Comparison of ENCODE assay signal across 12 cellular contexts in genomic region chr1:175597969-175598765, GRCh38.
DNase-seq lines count a peak whose midpoint lies in the region; ATAC-seq and TF ChIP-seq lines count a peak whose summit lies in the region.
"Had no signal": no experiment of that assay in that cellular context is flagged by ENCODE, and none has a peak within 500 bp of the region (broad histone marks: within the 10 kb centered on the region; RNA-seq: fewer than 3 reads in every experiment).

No MANE protein-coding gene starts in this region.

- no peak overlapping the region for H3K4me3 ChIP-seq in upper lobe of left lung
- H3K4me3 ChIP-seq: mucosa of descending colon had no signal

- no peak for TF ChIP-seq POLR2A in upper lobe of left lung (IDR thresholded peaks at IDR 0.05)

- WGBS in upper lobe of left lung, 2 donors = 57 to 59% methylated on average over 7 of the region's 7 CpGs

- H3K9me3 ChIP-seq in upper lobe of left lung = no peaks in the 10 kb centered on the region
- H3K9me3 ChIP-seq: BE2C, mucosa of descending colon had no signal

- TF ChIP-seq EP300 in upper lobe of left lung (IDR thresholded peaks at IDR 0.05) = peak in 1 of 4 donors; percentile 24

- peaks cover 0 to 7% (median 2%) of the 10 kb centered on the region in 4 donors for H3K27me3 ChIP-seq in upper lobe of left lung

- peak; percentile 40 for ATAC-seq in GM21447 (IDR thresholded peaks at IDR 0.05; ENCODE audit: unreplicated experiment)
- ATAC-seq in HG03442 (IDR thresholded peaks at IDR 0.05; ENCODE audit: unreplicated experiment) = peak; percentile 50
- ATAC-seq in upper lobe of left lung (ENCODE audit: low FRiP score in 2 of 2) = no peak

- TF ChIP-seq CTCF in upper lobe of left lung (IDR thresholded peaks at IDR 0.05) = no peak

- DNase-seq in EL = peak; percentile 6
- DNase-seq in fibroblast of the conjunctiva (ENCODE audit: low read depth) = peak; percentile 4
- no peak for DNase-seq in middle frontal gyrus (ENCODE audit: extremely low spot score, low spot score)
- no peak for DNase-seq in HT-29 (ENCODE audit: low spot score)
- no peak for DNase-seq in upper lobe of left lung
- no peak for DNase-seq in SKM-1 (lab: John Stamatoyannopoulos, UW; ENCODE audit: unreplicated experiment)
- DNase-seq: activated T-cell treated with anti-CD3 and anti-CD28 coated beads, Interleukin-2, amount 50 U/mL, for 24 hours; BE2C; SK-N-SH had no signal

- H3K27ac ChIP-seq in upper lobe of left lung = no peak overlapping the region

- H3K36me3 ChIP-seq in upper lobe of left lung = no peaks in the 10 kb centered on the region
- H3K36me3 ChIP-seq: BE2C had no signal

- peaks cover 0 to 24% (median 14%) of the 10 kb centered on the region in 4 donors for H3K4me1 ChIP-seq in upper lobe of left lung
- H3K4me1 ChIP-seq: BE2C had no signal

Comparison
In these comparisons a context has a peak if more than half of its experiments do, and no peak if none do; other contexts are left out.
1. DNase-seq: peak in EL (single experiment) and fibroblast of the conjunctiva (single experiment); none in middle frontal gyrus (single experiment), HT-29 (single experiment), upper lobe of left lung (0 of 2) and SKM-1 (single experiment).
2. ATAC-seq: peak in GM21447 (single experiment) and HG03442 (single experiment); none in upper lobe of left lung (0 of 2).